17 cellular contexts compared by ENCODE assay signal in the genomic region with DNA sequence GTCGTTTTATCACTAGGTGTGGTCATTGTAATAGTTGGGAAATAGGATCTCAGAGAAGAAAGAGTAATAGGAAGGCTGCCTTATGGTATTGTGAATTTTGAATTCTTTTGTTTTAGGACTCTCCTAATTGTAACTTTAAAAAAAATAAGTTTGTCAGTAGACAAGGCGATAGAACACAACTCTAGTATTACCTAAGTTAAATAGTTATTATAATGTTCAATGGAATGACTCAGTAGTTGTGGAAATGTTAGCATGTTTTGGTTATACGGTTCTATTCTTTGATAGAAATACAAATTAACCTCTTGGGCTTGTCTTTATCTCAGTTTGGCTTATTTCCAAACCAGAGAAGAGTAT. TPM values are rescaled to one million over a fixed set of nuclear protein-coding genes. Genes with fewer than 3 reads are reported as not detected.
DNase-seq lines count a peak whose midpoint lies in the region; ATAC-seq and TF ChIP-seq lines count a peak whose summit lies in the region.
"Had no signal": no experiment of that assay in that cellular context is flagged by ENCODE, and none has a peak within 500 bp of the region (broad histone marks: within the 10 kb centered on the region; RNA-seq: fewer than 3 reads in every experiment).

No MANE protein-coding gene starts in this region.

- no peak overlapping the region for H3K9ac ChIP-seq in KMS-11

- H3K4me2 ChIP-seq in KMS-11: peak overlapping the region; percentile 84

- no peak overlapping the region for H3K4me3 ChIP-seq in KMS-11 (IDR thresholded peaks at IDR 0.05; ENCODE audit: insufficient read depth, low read depth, low read length)
- H3K4me3 ChIP-seq in ascending aorta: no peak overlapping the region
- H3K4me3 ChIP-seq: GM12878, HAP-1 had no signal

- CTCF ChIA-PET in activated CD4-positive, alpha-beta T cell treated with anti-CD3 and anti-CD28 coated beads for 36 hours (lab: Charles Lee): no interaction called here

- intact Hi-C loops in activated CD4-positive, alpha-beta T cell treated with anti-CD3 and anti-CD28 coated beads for 36 hours (cut with DNase I, micrococcal nuclease): loop anchor here (5.0 to 10.0 kb wide), 3 partner anchors 461 to 1212 kb away; a partner anchor contains a TSS
- intact Hi-C loops in dendritic cell treated with granulocyte-macrophage colony-stimulating factor and Interleukin-4, amounts not matched to agents 40 ng/mL and 50 ng/mL, for 4 days (cut with micrococcal nuclease): loop anchor here (5.0 kb wide), 1 partner anchor 117 kb away; a partner anchor contains a TSS
- intact Hi-C loops in ascending aorta (cut with DNase I): no loop called here

- ATAC-seq in activated CD4-positive, alpha-beta T cell treated with anti-CD3 and anti-CD28 coated beads for 36 hours: no peak
- no peak for ATAC-seq in HG02763 (IDR thresholded peaks at IDR 0.05; ENCODE audit: unreplicated experiment)
- ATAC-seq: CD8-positive, alpha-beta T cell; GM12878 had no signal

- peak overlapping the region; percentile 56 for H3K27ac Mint-ChIP-seq in activated CD4-positive, alpha-beta T cell treated with anti-CD3 and anti-CD28 coated beads for 36 hours
- H3K27ac Mint-ChIP-seq in dendritic cell treated with granulocyte-macrophage colony-stimulating factor and Interleukin-4, amounts not matched to agents 40 ng/mL and 50 ng/mL, for 4 days: no peak overlapping the region
- H3K27ac Mint-ChIP-seq in nephron progenitor cell: no peak overlapping the region
- H3K27ac Mint-ChIP-seq: CD8-positive, alpha-beta T cell had no signal

- H3K36me3 ChIP-seq in KMS-11 (ENCODE audit: insufficient read depth) (no peaks in the 10 kb centered on the region), ascending aorta (no peaks in the 10 kb centered on the region)
- H3K36me3 ChIP-seq: HAP-1, tibial artery had no signal

- no peak for TF ChIP-seq CTCF in KMS-11 (conservative IDR thresholded peaks at IDR 0.05; ENCODE audit: low read depth, low read length)
- TF ChIP-seq CTCF in nephron progenitor cell (IDR thresholded peaks at IDR 0.05): no peak
- TF ChIP-seq CTCF in ascending aorta (IDR thresholded peaks at IDR 0.05): no peak

- peaks cover 47% of the 10 kb centered on the region for H3K27me3 Mint-ChIP-seq in activated CD4-positive, alpha-beta T cell treated with anti-CD3 and anti-CD28 coated beads for 36 hours
- H3K27me3 Mint-ChIP-seq in dendritic cell treated with granulocyte-macrophage colony-stimulating factor and Interleukin-4, amounts not matched to agents 40 ng/mL and 50 ng/mL, for 4 days: peaks cover 58% of the 10 kb centered on the region
- H3K27me3 Mint-ChIP-seq in nephron progenitor cell (ENCODE audit: low read depth, poor library complexity): peaks cover 75% of the 10 kb centered on the region

- POLR2A ChIA-PET in activated CD4-positive, alpha-beta T cell treated with anti-CD3 and anti-CD28 coated beads for 36 hours (lab: Charles Lee): no interaction called here

- H2AFZ ChIP-seq in KMS-11 (ENCODE audit: low read depth): no peak overlapping the region

- no peaks in the 10 kb centered on the region; the same call in 1 of the 2 replicates for H3K27me3 ChIP-seq in KMS-11 (ENCODE audit: insufficient read depth, low read depth)
- peaks cover 10% of the 10 kb centered on the region for H3K27me3 ChIP-seq in ascending aorta

- no peaks in the 10 kb centered on the region for H3K9me3 ChIP-seq in ascending aorta
- H3K9me3 ChIP-seq: HAP-1, tibial artery had no signal

- H3K36me3 Mint-ChIP-seq in activated CD4-positive, alpha-beta T cell treated with anti-CD3 and anti-CD28 coated beads for 36 hours (ENCODE audit: low read depth): no peaks in the 10 kb centered on the region
- no peaks in the 10 kb centered on the region for H3K36me3 Mint-ChIP-seq in dendritic cell treated with granulocyte-macrophage colony-stimulating factor and Interleukin-4, amounts not matched to agents 40 ng/mL and 50 ng/mL, for 4 days (ENCODE audit: low read depth)
- H3K36me3 Mint-ChIP-seq in nephron progenitor cell (ENCODE audit: low read depth): no peaks in the 10 kb centered on the region
- H3K36me3 Mint-ChIP-seq: CD8-positive, alpha-beta T cell had no signal

- H3K27ac ChIP-seq in KMS-11: no peak overlapping the region
- no peak overlapping the region for H3K27ac ChIP-seq in ascending aorta
- H3K27ac ChIP-seq: tibial artery had no signal

- peaks cover 15% of the 10 kb centered on the region for H3K4me1 ChIP-seq in KMS-11 (ENCODE audit: low read depth, poor library complexity, severe bottlenecking)
- peaks cover 0 to 3% of the 10 kb centered on the region in 2 donors for H3K4me1 ChIP-seq in ascending aorta
- H3K4me1 ChIP-seq: HAP-1 had no signal

- DNase-seq in activated CD4-positive, alpha-beta T cell treated with anti-CD3 and anti-CD28 coated beads for 36 hours: no peak
- no peak for DNase-seq in activated CD4-positive, alpha-beta T cell treated with anti-CD3 and anti-CD28 coated beads, Interleukin-2, amount 50 U/mL, for 4 hours
- DNase-seq in nephron progenitor cell: no peak
- no peak for DNase-seq in NCI-H2107 (lab: John Stamatoyannopoulos, UW)
- no peak for DNase-seq in ascending aorta (ENCODE audit: low spot score in 2 of 2)
- DNase-seq: CD8-positive, alpha-beta T cell; IMR-90; NCI-H1048; NCI-H2171; retina; SHP77; tibial artery had no signal

- no peaks in the 10 kb centered on the region for H3K9me3 Mint-ChIP-seq in activated CD4-positive, alpha-beta T cell treated with anti-CD3 and anti-CD28 coated beads for 36 hours (ENCODE audit: low read depth)
- H3K9me3 Mint-ChIP-seq in dendritic cell treated with granulocyte-macrophage colony-stimulating factor and Interleukin-4, amounts not matched to agents 40 ng/mL and 50 ng/mL, for 4 days: no peaks in the 10 kb centered on the region
- H3K9me3 Mint-ChIP-seq in nephron progenitor cell: no peaks in the 10 kb centered on the region
- H3K9me3 Mint-ChIP-seq: CD8-positive, alpha-beta T cell had no signal

- H3K4me1 Mint-ChIP-seq in activated CD4-positive, alpha-beta T cell treated with anti-CD3 and anti-CD28 coated beads for 36 hours: peaks cover 6% of the 10 kb centered on the region
- H3K4me1 Mint-ChIP-seq in dendritic cell treated with granulocyte-macrophage colony-stimulating factor and Interleukin-4, amounts not matched to agents 40 ng/mL and 50 ng/mL, for 4 days (ENCODE audit: low read depth): peaks cover 31% of the 10 kb centered on the region
- H3K4me1 Mint-ChIP-seq in nephron progenitor cell: peaks cover 5% of the 10 kb centered on the region

- peak overlapping the region; percentile 76 for H3K4me3 Mint-ChIP-seq in activated CD4-positive, alpha-beta T cell treated with anti-CD3 and anti-CD28 coated beads for 36 hours
- peak overlapping the region; percentile 82 for H3K4me3 Mint-ChIP-seq in dendritic cell treated with granulocyte-macrophage colony-stimulating factor and Interleukin-4, amounts not matched to agents 40 ng/mL and 50 ng/mL, for 4 days
- H3K4me3 Mint-ChIP-seq in nephron progenitor cell: peak overlapping the region; percentile 72

- no peaks in the 10 kb centered on the region for H4K20me1 ChIP-seq in KMS-11 (ENCODE audit: insufficient read depth)

- no peaks in the 10 kb centered on the region for H3K79me2 ChIP-seq in KMS-11 (ENCODE audit: insufficient read depth, low read depth)

RNA-seq across cellular contexts. Expression of a gene that starts 1.4 kb away (rescaled TPM):
- 1 to 10 TPM; 4.2 to 4.3 TPM for total RNA-seq in activated CD4-positive, alpha-beta T cell treated with anti-CD3 and anti-CD28 coated beads for 36 hours
- 0.75 TPM for total RNA-seq in ascending aorta
- total RNA-seq: IMR-90 had no signal
